In the genomic region with DNA sequence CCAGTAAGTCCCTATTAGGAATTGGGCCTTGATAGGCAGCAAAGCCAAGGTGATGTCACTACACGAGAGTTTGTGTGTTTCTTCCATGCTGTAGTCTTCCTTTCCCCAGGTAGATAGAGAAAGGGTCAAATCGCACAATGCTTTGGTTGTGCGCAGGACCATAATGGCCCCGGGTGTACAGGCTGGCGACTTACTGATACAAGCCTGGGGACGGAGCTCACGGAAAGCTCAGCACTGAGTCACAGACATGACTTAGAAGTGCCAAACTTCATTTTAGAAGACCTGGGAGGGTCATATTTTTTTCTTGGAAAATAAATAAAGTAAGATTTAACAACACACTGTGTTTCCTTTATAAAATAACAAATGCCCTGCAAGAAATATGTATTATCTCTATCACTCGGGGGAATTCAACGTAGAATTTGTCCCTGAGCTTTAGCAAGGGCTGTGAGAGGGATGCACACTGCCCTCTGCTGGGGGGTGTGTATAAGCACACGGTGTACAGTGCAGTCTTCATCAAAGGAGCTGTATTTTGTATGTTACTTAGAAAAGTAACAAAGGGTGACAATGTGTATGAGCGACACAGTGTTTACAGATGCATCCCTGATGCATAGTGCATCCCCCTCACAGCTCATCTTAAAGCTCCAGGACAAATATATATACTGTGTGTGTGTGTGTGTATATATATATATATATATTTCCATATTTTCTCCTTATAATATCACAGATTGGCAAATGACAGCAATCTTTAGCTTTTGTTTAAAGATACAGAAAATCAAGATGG, we compare ENCODE assay signal across 8 cellular contexts.
A peak's percentile ranks its signal among the peaks of the same experiment; 100 is the strongest.
DNase-seq lines count a peak whose midpoint lies in the region; TF ChIP-seq lines count a peak whose summit lies in the region.

No MANE protein-coding gene starts in this region.

- H3K27me3 ChIP-seq in H7 (ENCODE audit: control insufficient read depth, insufficient read depth, low read length) (no peaks in the 10 kb centered on the region), SU-DHL-6 (ENCODE audit: low read length) (no peaks in the 10 kb centered on the region)

- H3K9me3 ChIP-seq in SU-DHL-6 (ENCODE audit: insufficient read depth, low read length) = no peaks in the 10 kb centered on the region

- H3K9me2 ChIP-seq in SU-DHL-6 (replicated peaks; ENCODE audit: insufficient read depth, low read length) = no peaks in the 10 kb centered on the region

- no peak overlapping the region for H3K4me2 ChIP-seq in SU-DHL-6 (ENCODE audit: low read depth, low read length, poor library complexity, severe bottlenecking)

- no peak overlapping the region for H3K4me3 ChIP-seq in H7 (ENCODE audit: insufficient read depth, low read depth, low read length)
- no peak overlapping the region for H3K4me3 ChIP-seq in SU-DHL-6 (ENCODE audit: insufficient read depth, low read length, poor library complexity, severe bottlenecking)
- H3K4me3 ChIP-seq in astrocyte of the spinal cord (ENCODE audit: low read depth, low read length) = no peak overlapping the region

- no peak overlapping the region for H2AFZ ChIP-seq in SU-DHL-6 (ENCODE audit: low read depth, low read length, severe bottlenecking)

- no peaks in the 10 kb centered on the region for H4K20me1 ChIP-seq in SU-DHL-6 (ENCODE audit: low read depth, low read length)

- no peak overlapping the region for H3K9ac ChIP-seq in SU-DHL-6 (ENCODE audit: low read length)

- no peaks in the 10 kb centered on the region for H3K79me2 ChIP-seq in SU-DHL-6 (ENCODE audit: insufficient read depth, low read length)

- H3K36me3 ChIP-seq in H7 (replicated peaks; ENCODE audit: control insufficient read depth, insufficient read depth, low read length) (no peaks in the 10 kb centered on the region), SU-DHL-6 (ENCODE audit: low read length) (no peaks in the 10 kb centered on the region)

- in situ Hi-C loops in astrocyte of the spinal cord (cut with HindIII; ENCODE audit: low sequenced_read_pairs) = no loop called here

- H3F3A ChIP-seq in SU-DHL-6 (ENCODE audit: insufficient read depth) = no peaks in the 10 kb centered on the region

- TF ChIP-seq CTCF in SU-DHL-6 (IDR thresholded peaks at IDR 0.05; ENCODE audit: insufficient read depth, low read length, poor library complexity, severe bottlenecking) = peak; percentile 72
- TF ChIP-seq CTCF in astrocyte of the spinal cord (IDR thresholded peaks at IDR 0.05; ENCODE audit: low read depth, low read length) = peak; percentile 89

- peak; percentile 19 to 56 for DNase-seq in NCI-H524 (lab: John Stamatoyannopoulos, UW)
- DNase-seq in NCI-H524 treated with DMSO at 0.1 percent for 48 hours (lab: John Stamatoyannopoulos, UW) = no peak
- DNase-seq in H7 = peak; percentile 15
- peak; percentile 81 for DNase-seq in LHCN-M2 (ENCODE audit: low read depth)
- peak; percentile 85 for DNase-seq in astrocyte of the spinal cord (ENCODE audit: low read depth, low spot score)
- peak; percentile 77 for DNase-seq in inferior parietal cortex (ENCODE audit: extremely low spot score)
- DNase-seq in stimulated activated CD4-positive, alpha-beta T cell treated with anti-CD3 and anti-CD28 coated beads, Interleukin-15, amount 100 ng/mL, for 48 hours (ENCODE audit: low read depth in 2 of 2) = peak; percentile 4 to 47

- H3K27ac ChIP-seq in SU-DHL-6 (ENCODE audit: low read depth, low read length) = no peak overlapping the region
